In genomic region chr3:150653110-150653561, GRCh38 we compare ENCODE assay signal across 16 cellular contexts. TPM values are rescaled to one million over a fixed set of nuclear protein-coding genes. Genes with fewer than 3 reads are reported as not detected.
DNase-seq lines count a peak whose midpoint lies in the region; ATAC-seq lines count a peak whose summit lies in the region.
"Had no signal": no experiment of that assay in that cellular context is flagged by ENCODE, and none has a peak within 500 bp of the region (broad histone marks: within the 10 kb centered on the region; RNA-seq: fewer than 3 reads in every experiment).

No MANE protein-coding gene starts in this region.

- no peaks in the 10 kb centered on the region for H3K4me1 ChIP-seq in trophoblast cell (ENCODE audit: control insufficient read depth in 1 of 2, insufficient read depth in 2 of 2, low read length in 2 of 2)
- H3K4me1 ChIP-seq: pancreas, tibial nerve had no signal

- H3K36me3 Mint-ChIP-seq in activated T-cell treated with anti-CD3 and anti-CD28 coated beads, Interleukin-2, amount 50 U/mL, for 72 hours (ENCODE audit: insufficient read depth in 2 of 2) = no peaks in the 10 kb centered on the region
- H3K36me3 Mint-ChIP-seq: WTC11 had no signal

- peaks cover 2% of the 10 kb centered on the region for H3K79me1 ChIP-seq in trophoblast cell (ENCODE audit: low read length)

- no peak overlapping the region for H3K4me3 ChIP-seq in trophoblast cell (ENCODE audit: low read depth, low read length)
- H3K4me3 ChIP-seq: pancreas, tibial nerve had no signal

- H3K4me3 Mint-ChIP-seq in activated T-cell treated with anti-CD3 and anti-CD28 coated beads, Interleukin-2, amount 50 U/mL, for 72 hours = no peak overlapping the region
- H3K4me3 Mint-ChIP-seq: WTC11 had no signal

- no peak overlapping the region for H4K8ac ChIP-seq in trophoblast cell (ENCODE audit: low read depth, low read length)

- peak; percentile 61 to 87 for ATAC-seq in activated T-cell treated with anti-CD3 and anti-CD28 coated beads, Interleukin-2, amount 50 U/mL, for 72 hours (replicated peaks in 1 of 2)
- ATAC-seq in HG02610 (IDR thresholded peaks at IDR 0.05; ENCODE audit: unreplicated experiment) (peak; percentile 88), HG03342 (IDR thresholded peaks at IDR 0.05; ENCODE audit: unreplicated experiment) (peak; percentile 63), HG03097 (IDR thresholded peaks at IDR 0.05; ENCODE audit: low FRiP score, unreplicated experiment) (no peak)
- ATAC-seq: pancreas, WTC11 had no signal

- H3K27ac ChIP-seq in trophoblast cell (ENCODE audit: low read depth, low read length) = peak overlapping the region; percentile 59
- H3K27ac ChIP-seq: pancreas, tibial nerve had no signal

- H2BK12ac ChIP-seq in trophoblast cell (ENCODE audit: low read length) = no peak overlapping the region

- no peaks in the 10 kb centered on the region for H3K36me3 ChIP-seq in trophoblast cell (ENCODE audit: control insufficient read depth in 1 of 2, insufficient read depth in 2 of 2, low read length in 2 of 2)
- H3K36me3 ChIP-seq: pancreas, tibial nerve had no signal

- WGBS in trophoblast cell (ENCODE audit: extremely low coverage, insufficient coverage, insufficient read length) = no CpG with 5 or more reads among the region's 4 CpGs

- no peak overlapping the region for H3K14ac ChIP-seq in trophoblast cell (ENCODE audit: low read length)

- peaks cover 18% of the 10 kb centered on the region for H3K27me3 Mint-ChIP-seq in activated T-cell treated with anti-CD3 and anti-CD28 coated beads, Interleukin-2, amount 50 U/mL, for 72 hours (ENCODE audit: low read depth)

- H3K9me3 ChIP-seq in trophoblast cell (ENCODE audit: insufficient read depth, low read depth, low read length) = no peaks in the 10 kb centered on the region
- H3K9me3 ChIP-seq: pancreas, tibial nerve had no signal

- peaks cover 11% of the 10 kb centered on the region for H3K4me1 Mint-ChIP-seq in activated T-cell treated with anti-CD3 and anti-CD28 coated beads, Interleukin-2, amount 50 U/mL, for 72 hours (ENCODE audit: low read depth)

- no peaks in the 10 kb centered on the region for H3K79me2 ChIP-seq in trophoblast cell (ENCODE audit: control insufficient read depth, insufficient read depth, low read length, poor library complexity)

- H4K91ac ChIP-seq in trophoblast cell (ENCODE audit: low read depth, low read length) = no peak overlapping the region

- no peak overlapping the region for H3K27ac Mint-ChIP-seq in activated T-cell treated with anti-CD3 and anti-CD28 coated beads, Interleukin-2, amount 50 U/mL, for 72 hours
- H3K27ac Mint-ChIP-seq: WTC11 had no signal

- H4K12ac ChIP-seq in trophoblast cell (ENCODE audit: low read depth, low read length) = no peak overlapping the region

- no peak overlapping the region for H2AFZ ChIP-seq in trophoblast cell (ENCODE audit: insufficient read depth, low read length, poor library complexity)

- no peak overlapping the region for H3K4ac ChIP-seq in trophoblast cell (ENCODE audit: low read depth, low read length)

- no peak overlapping the region for H2BK120ac ChIP-seq in trophoblast cell (ENCODE audit: insufficient read depth, low read length, poor library complexity)

- peak; percentile 2 to 15 for DNase-seq in activated T-cell treated with anti-CD3 and anti-CD28 coated beads, Interleukin-2, amount 50 U/mL, for 72 hours
- no peak for DNase-seq in activated T-cell treated with anti-CD3 and anti-CD28 coated beads for 4 hours
- peak in 1 of 2 donors; percentile 4 for DNase-seq in trophoblast cell
- DNase-seq in superior temporal gyrus (ENCODE audit: extremely low spot score) = no peak
- DNase-seq in NCI-H1694 (lab: John Stamatoyannopoulos, UW) = no peak
- DNase-seq: activated CD8-positive, alpha-beta memory T cell treated with anti-CD3 and anti-CD28 coated beads, Interleukin-2, amount 50 U/mL, for 48 hours; COR-L47; Karpas-422; midbrain; NCI-H2029 treated with DMSO at 0.1 percent for 48 hours; pancreas had no signal

- H2BK5ac ChIP-seq in trophoblast cell (ENCODE audit: low read depth, low read length, poor library complexity) = no peak overlapping the region

- no peak overlapping the region for H3K18ac ChIP-seq in trophoblast cell (ENCODE audit: low read length)

- no peak overlapping the region for H3K9ac ChIP-seq in trophoblast cell (ENCODE audit: low read length)

- no peak overlapping the region for H2AK5ac ChIP-seq in trophoblast cell (ENCODE audit: low read length)

- no peak overlapping the region for H3K4me2 ChIP-seq in trophoblast cell (ENCODE audit: low read length)

- no peaks in the 10 kb centered on the region for H3K27me3 ChIP-seq in trophoblast cell (ENCODE audit: insufficient read depth, low read length)
- H3K27me3 ChIP-seq: pancreas, tibial nerve had no signal

- no peak overlapping the region for H3K23ac ChIP-seq in trophoblast cell (ENCODE audit: low read length)

- H3K9me3 Mint-ChIP-seq in activated T-cell treated with anti-CD3 and anti-CD28 coated beads, Interleukin-2, amount 50 U/mL, for 72 hours = peaks cover 0 to 3% of the 10 kb centered on the region in 2 donors
- H3K9me3 Mint-ChIP-seq: WTC11 had no signal

RNA-seq across cellular contexts. Expression of gene SELENOT, which starts 50.0 kb away (rescaled TPM):
- total RNA-seq in activated T-cell treated with anti-CD3 and anti-CD28 coated beads, Interleukin-2, amount 50 U/mL, for 72 hours = 100 to 1,000 TPM in 1 of 2 donors, 10 to 100 TPM in 1; 95.9 to 104 TPM
- polyA plus RNA-seq in trophoblast cell (2013) = 176 and 185 TPM in 2 replicates

RNA-seq across cellular contexts. Expression of gene ERICH6, which starts 50.6 kb away (rescaled TPM):
- under 1 TPM in 1 of 2 donors, not detected in 1; 0.19 TPM for total RNA-seq in activated T-cell treated with anti-CD3 and anti-CD28 coated beads, Interleukin-2, amount 50 U/mL, for 72 hours
- 0.03 and 0.06 TPM in 2 replicates for polyA plus RNA-seq in trophoblast cell (2013)
- polyA plus RNA-seq: pancreas had no signal

Comparison
In these comparisons a context has a peak if more than half of its experiments do, and no peak if none do; other contexts are left out.
1. DNase-seq: peak in activated T-cell treated with anti-CD3 and anti-CD28 coated beads, Interleukin-2, amount 50 U/mL, for 72 hours (2 of 2); none in activated T-cell treated with anti-CD3 and anti-CD28 coated beads for 4 hours (single experiment), superior temporal gyrus (single experiment) and NCI-H1694 (single experiment).